ENCODE assay signal across 8 cellular contexts in the genomic region with DNA sequence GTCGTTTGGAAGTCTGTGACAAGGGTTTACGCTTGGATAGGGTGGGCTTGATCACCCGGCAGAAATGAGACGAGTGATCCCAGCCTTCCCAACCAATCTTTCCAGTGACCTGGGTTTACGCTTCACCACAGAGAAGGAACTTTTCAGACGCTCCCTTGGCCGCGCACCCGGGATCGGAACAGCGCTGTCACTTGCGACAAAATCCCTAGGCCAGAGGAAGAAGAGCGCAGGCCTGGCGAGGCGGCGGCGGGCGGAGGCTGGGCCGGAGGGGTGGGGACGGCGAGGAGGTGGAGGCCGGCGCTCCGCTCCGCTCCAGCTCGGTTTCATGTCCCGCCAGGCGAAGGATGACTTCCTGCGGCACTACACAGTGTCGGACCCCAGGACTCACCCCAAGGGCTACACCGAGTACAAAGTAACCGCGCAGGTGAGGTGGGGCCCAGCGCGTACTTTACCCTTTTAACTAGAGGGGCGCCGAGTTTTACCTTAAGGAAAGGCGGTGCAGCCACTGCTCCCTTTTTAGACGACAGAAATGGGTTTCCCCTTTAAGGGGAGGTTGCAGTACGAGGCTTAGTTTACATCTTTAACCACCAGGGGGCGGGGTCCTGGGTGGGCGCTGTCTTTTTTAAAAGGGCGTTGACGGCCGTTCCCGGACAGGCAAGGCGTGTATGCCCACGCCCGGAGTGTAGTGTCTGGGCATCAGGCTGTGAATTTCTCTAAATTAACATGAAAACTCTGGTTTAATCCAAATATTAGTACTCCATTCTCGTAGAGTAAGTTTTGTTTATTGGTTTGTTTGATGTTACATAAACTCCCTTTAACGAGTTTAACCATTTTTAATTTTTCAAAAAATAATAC. TPM values are rescaled to one million over a fixed set of nuclear protein-coding genes. Genes with fewer than 3 reads are reported as not detected.
DNase-seq lines count a peak whose midpoint lies in the region; ATAC-seq, FAIRE-seq and TF ChIP-seq lines count a peak whose summit lies in the region.

A gene with protein sequence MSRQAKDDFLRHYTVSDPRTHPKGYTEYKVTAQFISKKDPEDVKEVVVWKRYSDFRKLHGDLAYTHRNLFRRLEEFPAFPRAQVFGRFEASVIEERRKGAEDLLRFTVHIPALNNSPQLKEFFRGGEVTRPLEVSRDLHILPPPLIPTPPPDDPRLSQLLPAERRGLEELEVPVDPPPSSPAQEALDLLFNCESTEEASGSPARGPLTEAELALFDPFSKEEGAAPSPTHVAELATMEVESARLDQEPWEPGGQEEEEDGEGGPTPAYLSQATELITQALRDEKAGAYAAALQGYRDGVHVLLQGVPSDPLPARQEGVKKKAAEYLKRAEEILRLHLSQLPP (plus strand): TSS at position 227 of the 855 bp plus-strand sequence. CDS start 99 bp downstream, at position 326.

- H3K27ac ChIP-seq in adipose tissue (ENCODE audit: low read depth, low read length) (peak within 1 kb of the TSS; percentile 73), heart right ventricle (peak within 1 kb of the TSS; percentile 82 to 92 (median 88)), upper lobe of right lung (peak within 1 kb of the TSS; percentile 92)

- H3K4me1 ChIP-seq in heart right ventricle (peaks cover 0 to 22% (median 17%) of the 10 kb centered on the region in 9 donors), upper lobe of right lung (peaks cover 18% of the 10 kb centered on the region)

- intact Hi-C loops in heart right ventricle (cut with DNase I) (loop anchor here in 6 of 10 donors (1.0 to 10.0 kb wide), 8 partner anchors 13 to 183 kb away; partner anchors contain the start of genes CDCA5 (in 3 of the 6), ZFPL1 (in 3 of the 6), ARL2 (in 2 of the 6) and CAPN1 (in 1 of the 6)), posterior vena cava (cut with DNase I) (no loop called here), upper lobe of right lung (cut with DNase I) (no loop called here)

- no peaks in the 10 kb centered on the region for H3K9me3 ChIP-seq in heart right ventricle
- no peaks in the 10 kb centered on the region for H3K9me3 ChIP-seq in upper lobe of right lung

- ATAC-seq in HG02840 (IDR thresholded peaks at IDR 0.05; ENCODE audit: low FRiP score, unreplicated experiment) (peak; percentile 86), heart right ventricle (peak; percentile 98 to 99 (median 99)), upper lobe of right lung (peak; percentile 97)

- H3K27me3 ChIP-seq in heart right ventricle (no peaks in the 10 kb centered on the region), upper lobe of right lung (no peaks in the 10 kb centered on the region)

- peak within 1 kb of the TSS; percentile 2 to 68 (median 64) for H3K4me3 ChIP-seq in heart right ventricle
- H3K4me3 ChIP-seq in upper lobe of right lung, result peak within 1 kb of the TSS; percentile 73

- 1% methylated on average over 51 of the region's 51 CpGs for WGBS in adipose tissue, 3 donors
- 0 to 1% methylated on average over 51 of the region's 51 CpGs for WGBS in heart right ventricle, 2 donors

- DNase-seq in GM12891 (ENCODE audit: insufficient read length, low spot score) (peak; percentile 90), NCI-H1436 (lab: John Stamatoyannopoulos, UW) (peak; percentile 97), T follicular helper cell (ENCODE audit: low read depth) (peak; percentile 86), heart right ventricle (peak; percentile 93 to 96), posterior vena cava (ENCODE audit: low spot score) (peak; percentile 98), upper lobe of right lung (peak; percentile 95)

- peak; percentile 71 for FAIRE-seq in GM12891 (lab: Jason Lieb, UNC)

- TF ChIP-seq CTCF in heart right ventricle (IDR thresholded peaks at IDR 0.05) (peak; percentile 75 to 92 (median 88)), upper lobe of right lung (IDR thresholded peaks at IDR 0.05) (peak; percentile 86)

- 0 out of 2 replicates have a peak, but pooled peaks have one; percentile 33 for TF ChIP-seq POLR2A in GM12891 (IDR thresholded peaks at IDR 0.05; ENCODE audit: low read depth, low read length)

- peaks cover 0 to 34% (median 10%) of the 10 kb centered on the region in 9 donors for H3K36me3 ChIP-seq in heart right ventricle
- H3K36me3 ChIP-seq in upper lobe of right lung, result peaks cover 7% of the 10 kb centered on the region

TF ChIP-seq in GM12891, 5 proteins besides CTCF, POLR2A, EP300 and RAD21:
- TF ChIP-seq POU2F2 (IDR thresholded peaks at IDR 0.05; ENCODE audit: low read depth, low read length), result no peak; the same call in 1 of the 2 replicates
- no peak for TF ChIP-seq TAF1 (IDR thresholded peaks at IDR 0.05; ENCODE audit: low read depth, low read length)
- TF ChIP-seq PAX5 (IDR thresholded peaks at IDR 0.05; ENCODE audit: insufficient read depth, low read length, severe bottlenecking), result no peak
- no peak for TF ChIP-seq SPI1 (IDR thresholded peaks at IDR 0.05; ENCODE audit: low read depth, low read length)
- TF ChIP-seq POLR2AphosphoS5 (IDR thresholded peaks at IDR 0.05; ENCODE audit: low read depth, low read length), result no peak

RNA-seq across cellular contexts. Expression of the gene that starts here (rescaled TPM):
- 11.5 TPM for polyA plus RNA-seq in GM12891 (2012; ENCODE audit: low read depth, missing spikeins)
- polyA plus RNA-seq in adipose tissue (10 to 100 TPM; 14.3 to 27.7 (median 25.3) TPM), heart right ventricle (10 to 100 TPM; 14.7 to 23.2 TPM)
- total RNA-seq in heart right ventricle (10 to 100 TPM; 11.4 to 21.8 (median 15.2) TPM), posterior vena cava (10 to 100 TPM; 17.4 to 21.1 TPM), upper lobe of right lung (27.1 TPM)

Comparison
In these comparisons a context has a peak if more than half of its experiments do, and no peak if none do; other contexts are left out.
1. Peak in every context shown above with its lines: DNase-seq, ATAC-seq, H3K4me3 ChIP-seq and H3K27ac ChIP-seq.
2. intact Hi-C loops: an anchor here in heart right ventricle (1.0 to 10.0 kb wide); none called in posterior vena cava and upper lobe of right lung.